In genomic region chr12:57073921-57074450, GRCh38 we compare ENCODE assay signal across 5 cellular contexts. TPM values are rescaled to one million over a fixed set of nuclear protein-coding genes. Genes with fewer than 3 reads are reported as not detected.
"Had no signal": no experiment of that assay in that cellular context is flagged by ENCODE, and none has a peak within 500 bp of the region (broad histone marks: within the 10 kb centered on the region; RNA-seq: fewer than 3 reads in every experiment).

No MANE protein-coding gene starts in this region.

RNA-seq across cellular contexts. Expression of gene MYO1A, which starts 24.1 kb away (rescaled TPM):
- total RNA-seq: dermis blood vessel endothelial cell, frontal cortex, left ventricle myocardium inferior, lung microvascular endothelial cell, thyroid gland had no signal
